ENCODE assay signal across 14 cellular contexts in the genomic region with DNA sequence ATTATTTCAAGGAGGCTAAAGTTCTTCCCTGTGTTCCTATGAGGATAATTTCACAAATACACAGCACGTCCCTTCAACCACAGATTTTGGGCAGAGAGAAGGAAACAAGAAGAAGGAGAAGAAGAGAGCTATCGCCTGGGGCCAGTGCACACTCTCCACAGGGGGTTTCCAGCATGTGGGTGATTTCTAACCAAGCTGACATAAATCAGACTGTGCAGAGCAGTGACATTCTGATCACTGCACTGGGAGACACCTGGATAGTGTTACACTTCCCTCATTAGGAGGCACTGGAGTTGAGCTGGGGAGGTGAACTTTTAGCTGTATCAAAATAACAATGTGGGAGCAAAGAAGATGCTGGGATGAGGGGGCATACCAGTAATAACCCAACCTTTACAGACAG.
DNase-seq lines count a peak whose midpoint lies in the region; ATAC-seq and TF ChIP-seq lines count a peak whose summit lies in the region.
"Had no signal": no experiment of that assay in that cellular context is flagged by ENCODE, and none has a peak within 500 bp of the region (broad histone marks: within the 10 kb centered on the region; RNA-seq: fewer than 3 reads in every experiment).

No MANE protein-coding gene starts in this region.

- no peak overlapping the region for H3K27ac ChIP-seq in foreskin keratinocyte
- no peak overlapping the region for H3K27ac ChIP-seq in upper lobe of right lung
- no peak overlapping the region for H3K27ac ChIP-seq in Peyer's patch
- H3K27ac ChIP-seq: right atrium auricular region had no signal

- TF ChIP-seq POLR2A in Peyer's patch (IDR thresholded peaks at IDR 0.05), result no peak

- H3K4me3 ChIP-seq in upper lobe of right lung (no peak overlapping the region), Peyer's patch (no peak overlapping the region)
- H3K4me3 ChIP-seq: right atrium auricular region had no signal

- ATAC-seq in GM18517 (IDR thresholded peaks at IDR 0.05; ENCODE audit: unreplicated experiment) (peak; percentile 74), GM21576 (IDR thresholded peaks at IDR 0.05; ENCODE audit: unreplicated experiment) (peak; percentile 74), HG03342 (IDR thresholded peaks at IDR 0.05; ENCODE audit: unreplicated experiment) (peak; percentile 82), foreskin keratinocyte (peak; percentile 39), upper lobe of right lung (no peak)

- intact Hi-C loops in upper lobe of right lung (cut with DNase I), result no loop called here

- DNase-seq in foreskin keratinocyte, result no peak
- DNase-seq in HPDE6-E6E7 (ENCODE audit: extremely low spot score), result no peak
- DNase-seq in upper lobe of right lung, result no peak
- DNase-seq in superior temporal gyrus (ENCODE audit: extremely low spot score), result no peak
- DNase-seq in Peyer's patch, result no peak
- DNase-seq: activated CD4-positive, alpha-beta T cell treated with anti-CD3 and anti-CD28 coated beads, Interleukin-2, amount 10 ng/mL, durations not matched to agents 24 days and 14 days; amygdala; DMS53; HFFc6; stimulated activated CD8-positive, alpha-beta memory T cell treated with anti-CD3 and anti-CD28 coated beads, Interleukin-4, amount 100 ng/mL, for 48 hours had no signal

- H3K27me3 ChIP-seq in foreskin keratinocyte (no peaks in the 10 kb centered on the region), upper lobe of right lung (no peaks in the 10 kb centered on the region), Peyer's patch (no peaks in the 10 kb centered on the region)
- H3K27me3 ChIP-seq: right atrium auricular region had no signal

- TF ChIP-seq CTCF in foreskin keratinocyte (conservative IDR thresholded peaks at IDR 0.05) (no peak), upper lobe of right lung (IDR thresholded peaks at IDR 0.05) (no peak), Peyer's patch (IDR thresholded peaks at IDR 0.05) (no peak)

- H3K4me1 ChIP-seq in foreskin keratinocyte (no peaks in the 10 kb centered on the region), upper lobe of right lung (no peaks in the 10 kb centered on the region), Peyer's patch (no peaks in the 10 kb centered on the region)
- H3K4me1 ChIP-seq: right atrium auricular region had no signal

- no peaks in the 10 kb centered on the region for H3K9me3 ChIP-seq in upper lobe of right lung
- no peaks in the 10 kb centered on the region for H3K9me3 ChIP-seq in Peyer's patch
- H3K9me3 ChIP-seq: right atrium auricular region had no signal

- H3K36me3 ChIP-seq in upper lobe of right lung (no peaks in the 10 kb centered on the region), Peyer's patch (no peaks in the 10 kb centered on the region)
- H3K36me3 ChIP-seq: right atrium auricular region had no signal
